Comparison of ENCODE assay signal across 16 cellular contexts in the genomic region with DNA sequence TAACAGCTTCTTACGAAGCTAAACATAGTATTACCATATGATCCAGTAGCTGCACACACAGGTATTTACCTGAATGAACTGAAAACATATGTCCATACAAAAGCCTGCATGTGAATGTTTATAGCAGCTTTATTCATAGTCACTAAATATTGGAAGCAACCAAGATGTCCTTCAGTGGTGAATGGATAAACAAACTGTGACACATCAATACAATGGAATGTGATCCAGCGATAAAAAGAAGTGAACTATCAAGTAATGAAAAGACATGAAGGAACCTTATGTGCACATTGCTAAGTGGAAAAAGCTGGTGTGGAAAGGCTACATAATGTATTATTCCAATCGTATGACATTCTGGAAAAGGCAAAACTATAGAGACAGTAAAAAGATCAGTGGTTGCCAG. TPM values are rescaled to one million over a fixed set of nuclear protein-coding genes. Genes with fewer than 3 reads are reported as not detected.
DNase-seq lines count a peak whose midpoint lies in the region; ATAC-seq and TF ChIP-seq lines count a peak whose summit lies in the region.
"Had no signal": no experiment of that assay in that cellular context is flagged by ENCODE, and none has a peak within 500 bp of the region (broad histone marks: within the 10 kb centered on the region; RNA-seq: fewer than 3 reads in every experiment).

No MANE protein-coding gene starts in this region.

- H3K4me3 ChIP-seq in epithelial cell of esophagus (ENCODE audit: low read length) = no peak overlapping the region

- no peaks in the 10 kb centered on the region for H3K4me1 Mint-ChIP-seq in stimulated activated memory B cell treated with anti-CD40 and anti-IgM and Interleukin-4, amounts not matched to agents 10 μg/mL and 1 μg/mL and 100 μg/mL, for 72 hours
- H3K4me1 Mint-ChIP-seq: CD4-positive, CD25-positive, alpha-beta regulatory T cell had no signal

- no peaks in the 10 kb centered on the region for H3K9me3 Mint-ChIP-seq in stimulated activated memory B cell treated with anti-CD40 and anti-IgM and Interleukin-4, amounts not matched to agents 10 μg/mL and 1 μg/mL and 100 μg/mL, for 72 hours

- no peak for TF ChIP-seq CTCF in epithelial cell of esophagus (IDR thresholded peaks at IDR 0.05; ENCODE audit: insufficient read depth, low read depth, low read length, missing control alignments)

- peaks cover 14% of the 10 kb centered on the region for H3K27me3 Mint-ChIP-seq in stimulated activated memory B cell treated with anti-CD40 and anti-IgM and Interleukin-4, amounts not matched to agents 10 μg/mL and 1 μg/mL and 100 μg/mL, for 72 hours

- DNase-seq in ELR (ENCODE audit: low read depth) (peak; percentile 52), M059J (ENCODE audit: low read depth) (peak; percentile 55), epithelial cell of esophagus (ENCODE audit: low read depth) (peak; percentile 30), renal cortical epithelial cell (ENCODE audit: low read depth) (peak; percentile 13), mucosa of gallbladder (ENCODE audit: low spot score) (no peak), NCI-H2227 treated with DMSO at 0.1 percent for 48 hours (lab: John Stamatoyannopoulos, UW) (no peak)
- DNase-seq: Caco-2; CD4-positive, CD25-positive, alpha-beta regulatory T cell; DMS153; NCI-H1436; NCI-H2029 treated with DMSO at 0.1 percent for 48 hours; NCI-H2171 treated with DMSO at 0.1 percent for 48 hours; NCI-H774; SW 1271 had no signal

- H3K36me3 Mint-ChIP-seq in stimulated activated memory B cell treated with anti-CD40 and anti-IgM and Interleukin-4, amounts not matched to agents 10 μg/mL and 1 μg/mL and 100 μg/mL, for 72 hours = peaks cover under 1% of the 10 kb centered on the region
- H3K36me3 Mint-ChIP-seq: CD4-positive, CD25-positive, alpha-beta regulatory T cell had no signal

- ATAC-seq in stimulated activated memory B cell treated with anti-CD40 and anti-IgM and Interleukin-4, amounts not matched to agents 10 μg/mL and 1 μg/mL and 100 μg/mL, for 72 hours = no peak
- no peak for ATAC-seq in GM21515 (IDR thresholded peaks at IDR 0.05; ENCODE audit: unreplicated experiment)

- no peak overlapping the region for H3K27ac Mint-ChIP-seq in stimulated activated memory B cell treated with anti-CD40 and anti-IgM and Interleukin-4, amounts not matched to agents 10 μg/mL and 1 μg/mL and 100 μg/mL, for 72 hours
- H3K27ac Mint-ChIP-seq: CD4-positive, CD25-positive, alpha-beta regulatory T cell had no signal

- H3K4me3 Mint-ChIP-seq in stimulated activated memory B cell treated with anti-CD40 and anti-IgM and Interleukin-4, amounts not matched to agents 10 μg/mL and 1 μg/mL and 100 μg/mL, for 72 hours = no peak overlapping the region
- H3K4me3 Mint-ChIP-seq: CD4-positive, CD25-positive, alpha-beta regulatory T cell had no signal

RNA-seq across cellular contexts. Expression of a gene that starts 38.1 kb away (rescaled TPM):
- 21.9 and 32.4 TPM in 2 replicates for total RNA-seq in M059J (2014; rRNA removed; shearing (Covaris generic))
- 27.0 and 36.5 TPM in 2 replicates for total RNA-seq in renal cortical epithelial cell
- 43.0 TPM for total RNA-seq in mucosa of gallbladder

Comparison
In these comparisons a context has a peak if more than half of its experiments do, and no peak if none do; other contexts are left out.
1. DNase-seq: peak in ELR (single experiment), M059J (single experiment), epithelial cell of esophagus (single experiment) and renal cortical epithelial cell (single experiment); none in mucosa of gallbladder (single experiment) and NCI-H2227 treated with DMSO at 0.1 percent for 48 hours (single experiment).